Comparison of ENCODE assay signal across 25 cellular contexts in genomic region chr11:47889714-47890441, GRCh38. TPM values are rescaled to one million over a fixed set of nuclear protein-coding genes. Genes with fewer than 3 reads are reported as not detected.
A peak's percentile ranks its signal among the peaks of the same experiment; 100 is the strongest.
DNase-seq lines count a peak whose midpoint lies in the region; ATAC-seq lines count a peak whose summit lies in the region.
"Had no signal": no experiment of that assay in that cellular context is flagged by ENCODE, and none has a peak within 500 bp of the region (broad histone marks: within the 10 kb centered on the region; RNA-seq: fewer than 3 reads in every experiment).

No MANE protein-coding gene starts in this region.

- H3K9ac ChIP-seq in BLaER1, result peak overlapping the region; percentile 24; the same call in 1 of the 2 replicates

- H3K4me3 Mint-ChIP-seq in T-cell (peak overlapping the region in 1 of 3 donors; percentile 8), memory B cell (no peak overlapping the region)
- H3K4me3 Mint-ChIP-seq: activated B cell treated with CpG ODN at 0.5 μM for 24 hours; activated CD8-positive, alpha-beta T cell treated with anti-CD3 and anti-CD28 coated beads for 36 hours; activated naive CD4-positive, alpha-beta T cell treated with anti-CD3 and anti-CD28 coated beads for 36 hours; dendritic cell treated with granulocyte-macrophage colony-stimulating factor and Interleukin-4, amounts not matched to agents 40 ng/mL and 50 ng/mL, for 4 days; nephron progenitor cell had no signal

- peak overlapping the region; percentile 85 for H3K27ac ChIP-seq in BLaER1
- H3K27ac ChIP-seq: heart right ventricle, HL-60, sigmoid colon, SJSA1, suprapubic skin had no signal

- H3K9me3 Mint-ChIP-seq in T-cell (no peaks in the 10 kb centered on the region), memory B cell (no peaks in the 10 kb centered on the region)
- H3K9me3 Mint-ChIP-seq: activated B cell treated with CpG ODN at 0.5 μM for 24 hours; activated CD8-positive, alpha-beta T cell treated with anti-CD3 and anti-CD28 coated beads for 36 hours; activated naive CD4-positive, alpha-beta T cell treated with anti-CD3 and anti-CD28 coated beads for 36 hours; dendritic cell treated with granulocyte-macrophage colony-stimulating factor and Interleukin-4, amounts not matched to agents 40 ng/mL and 50 ng/mL, for 4 days had no signal

- CTCF ChIA-PET in T-cell (lab: Charles Lee), result interaction anchor here (0.5 to 0.6 kb wide), 2 partner anchors 10 to 199 kb away, joined by 3 to 4 read pairs; no protein-coding TSS in a partner anchor

- H3K36me3 Mint-ChIP-seq in T-cell (no peaks in the 10 kb centered on the region), memory B cell (peaks cover 1% of the 10 kb centered on the region)

- H3K27me3 ChIP-seq in BLaER1, result no peaks in the 10 kb centered on the region
- H3K27me3 ChIP-seq: MG63, sigmoid colon, SJSA1, suprapubic skin had no signal

- peak; percentile 9 for DNase-seq in DMS79 (lab: John Stamatoyannopoulos, UW)
- no peak for DNase-seq in T-cell
- no peak for DNase-seq in memory B cell (ENCODE audit: low spot score in 2 of 2)
- no peak for DNase-seq in NCI-H1092 (lab: John Stamatoyannopoulos, UW)
- DNase-seq in activated gamma-delta T cell (lab: John Stamatoyannopoulos, UW), result no peak
- no peak for DNase-seq in pons (ENCODE audit: low spot score)
- DNase-seq: activated B cell treated with CpG ODN at 0.5 μM for 24 hours; activated CD8-positive, alpha-beta T cell treated with anti-CD3 and anti-CD28 coated beads for 36 hours; activated naive CD4-positive, alpha-beta T cell treated with anti-CD3 and anti-CD28 coated beads for 36 hours; amygdala; H7; heart right ventricle; left ventricle myocardium superior; MG63; NCI-H1436; NCI-H2107; NCI-H524; nephron progenitor cell; posterior cingulate gyrus; sigmoid colon had no signal

- peaks cover 15% of the 10 kb centered on the region; the same call in 1 of the 2 replicates for H3K9me3 ChIP-seq in BLaER1
- H3K9me3 ChIP-seq: heart right ventricle, MG63, sigmoid colon, SJSA1, suprapubic skin had no signal

- POLR2A ChIA-PET in T-cell (lab: Charles Lee), result interaction anchor here in 1 of 2 donors (0.6 to 1.0 kb wide), 2 partner anchors 215 to 221 kb away, joined by 3 to 9 read pairs; no protein-coding TSS in a partner anchor

- ATAC-seq in T-cell (replicated peaks in 1 of 4) (peak; percentile 36 to 75 (median 50)), memory B cell (ENCODE audit: low read depth) (peak; percentile 65)
- ATAC-seq: activated CD8-positive, alpha-beta T cell treated with anti-CD3 and anti-CD28 coated beads for 36 hours; heart right ventricle; left ventricle myocardium superior had no signal

- peak overlapping the region; percentile 68 to 74 for H3K27ac Mint-ChIP-seq in T-cell
- H3K27ac Mint-ChIP-seq in memory B cell, result no peak overlapping the region
- H3K27ac Mint-ChIP-seq: activated B cell treated with CpG ODN at 0.5 μM for 24 hours; activated CD8-positive, alpha-beta T cell treated with anti-CD3 and anti-CD28 coated beads for 36 hours; activated naive CD4-positive, alpha-beta T cell treated with anti-CD3 and anti-CD28 coated beads for 36 hours; dendritic cell treated with granulocyte-macrophage colony-stimulating factor and Interleukin-4, amounts not matched to agents 40 ng/mL and 50 ng/mL, for 4 days; nephron progenitor cell had no signal

- H3K4me1 ChIP-seq in BLaER1, result peaks cover 69% of the 10 kb centered on the region

- H3K4me2 ChIP-seq in BLaER1, result peak overlapping the region; percentile 89

- no peaks in the 10 kb centered on the region for H3K36me3 ChIP-seq in BLaER1
- H3K36me3 ChIP-seq: heart right ventricle, MG63, sigmoid colon, SJSA1, suprapubic skin had no signal

- no peaks in the 10 kb centered on the region for H3K27me3 Mint-ChIP-seq in T-cell
- no peaks in the 10 kb centered on the region for H3K27me3 Mint-ChIP-seq in memory B cell
- H3K27me3 Mint-ChIP-seq: activated B cell treated with CpG ODN at 0.5 μM for 24 hours; activated CD8-positive, alpha-beta T cell treated with anti-CD3 and anti-CD28 coated beads for 36 hours; dendritic cell treated with granulocyte-macrophage colony-stimulating factor and Interleukin-4, amounts not matched to agents 40 ng/mL and 50 ng/mL, for 4 days had no signal

- H3K4me1 Mint-ChIP-seq in T-cell (peaks cover 43 to 51% (median 47%) of the 10 kb centered on the region in 3 donors), memory B cell (peaks cover 13% of the 10 kb centered on the region)
- H3K4me1 Mint-ChIP-seq: nephron progenitor cell had no signal

- H4K20me1 ChIP-seq in BLaER1, result no peaks in the 10 kb centered on the region

- H3K4me3 ChIP-seq in BLaER1, result peak overlapping the region; percentile 29; the same call in 1 of the 2 replicates
- H3K4me3 ChIP-seq: heart right ventricle, MG63, sigmoid colon, SJSA1, suprapubic skin had no signal

RNA-seq across cellular contexts. Expression of gene NUP160, which starts 41.7 kb away (rescaled TPM):
- total RNA-seq in T-cell, result 10 to 100 TPM; 47.1 to 65.6 (median 52.5) TPM
